23 cellular contexts compared by ENCODE assay signal in genomic region chr18:58118510-58118909, GRCh38.
DNase-seq lines count a peak whose midpoint lies in the region; ATAC-seq and TF ChIP-seq lines count a peak whose summit lies in the region.
"Had no signal": no experiment of that assay in that cellular context is flagged by ENCODE, and none has a peak within 500 bp of the region (broad histone marks: within the 10 kb centered on the region; RNA-seq: fewer than 3 reads in every experiment).

No MANE protein-coding gene starts in this region.

- H3K27ac ChIP-seq in KMS-11, result no peak overlapping the region
- peak overlapping the region; percentile 92 for H3K27ac ChIP-seq in hepatocyte
- peak overlapping the region; percentile 10 to 25 for H3K27ac ChIP-seq in prostate gland
- H3K27ac ChIP-seq in Karpas-422 (ENCODE audit: low read length), result no peak overlapping the region
- H3K27ac ChIP-seq: brain microvascular endothelial cell had no signal

- H3K4me2 ChIP-seq in KMS-11, result peak overlapping the region; percentile 8
- H3K4me2 ChIP-seq in hepatocyte, result no peak overlapping the region
- H3K4me2 ChIP-seq in Karpas-422 (ENCODE audit: low read depth, low read length, poor library complexity, severe bottlenecking), result no peak overlapping the region

- H3K4me1 ChIP-seq in Caco-2 (peaks cover 11% of the 10 kb centered on the region; the same call in 1 of the 2 replicates), KMS-11 (ENCODE audit: low read depth, poor library complexity, severe bottlenecking) (peaks cover 57% of the 10 kb centered on the region), hepatocyte (ENCODE audit: insufficient read depth) (peaks cover 23% of the 10 kb centered on the region), prostate gland (replicated peaks) (no peaks in the 10 kb centered on the region), Karpas-422 (ENCODE audit: low read length) (peaks cover 15% of the 10 kb centered on the region)

- H3K9ac ChIP-seq in KMS-11 (no peak overlapping the region), Karpas-422 (ENCODE audit: low read length) (no peak overlapping the region)

- H3K79me2 ChIP-seq in KMS-11 (ENCODE audit: insufficient read depth, low read depth) (0 out of 2 replicates have a peak, but pooled peaks cover 6% of the 10 kb centered on the region), hepatocyte (peaks cover 88% of the 10 kb centered on the region), Karpas-422 (ENCODE audit: low read length) (no peaks in the 10 kb centered on the region)

- WGBS in hepatocyte (ENCODE audit: low lambda C conversion rate, missing lambda C conversion rate), result 83% methylated on average over 7 of the region's 7 CpGs
- WGBS in prostate gland, result 95% methylated on average over 7 of the region's 7 CpGs

- H3K27ac Mint-ChIP-seq in Caco-2 (ENCODE audit: unreplicated experiment), result peak overlapping the region; percentile 73
- H3K27ac Mint-ChIP-seq: activated CD4-positive, alpha-beta memory T cell treated with anti-CD3 and anti-CD28 coated beads, Interleukin-2, amount 10 ng/mL, durations not matched to agents 7 days and 5 days; activated naive CD4-positive, alpha-beta T cell treated with anti-CD3 and anti-CD28 coated beads, Interleukin-2, amount 10 ng/mL, durations not matched to agents 7 days and 5 days had no signal

- DNase-seq in Caco-2 (no peak), hepatocyte (ENCODE audit: low spot score) (no peak), prostate gland (ENCODE audit: low spot score) (no peak), HPDE6-E6E7 (ENCODE audit: extremely low spot score) (no peak), Karpas-422 (no peak)
- DNase-seq in effector CD4-positive, alpha-beta T cell, result no peak
- DNase-seq: activated CD4-positive, alpha-beta memory T cell treated with anti-CD3 and anti-CD28 coated beads, Interleukin-2, amount 10 ng/mL, durations not matched to agents 7 days and 5 days; activated CD8-positive, alpha-beta memory T cell treated with anti-CD3 and anti-CD28 coated beads, Interleukin-2, amount 50 U/mL, for 4 hours; activated naive CD4-positive, alpha-beta T cell treated with anti-CD3 and anti-CD28 coated beads, Interleukin-2, amount 10 ng/mL, durations not matched to agents 7 days and 5 days; MM.1S; NCI-H1105 treated with DMSO at 0.1 percent for 48 hours; NCI-H187 treated with DMSO at 0.1 percent for 48 hours; NK-92 treated with Interleukin-12 subunit alpha and Interleukin-12 subunit beta, amount 100 ng/mL, for 24 hours; Right ventricle myocardium superior; stimulated activated CD4-positive, alpha-beta T cell treated with anti-CD3 and anti-CD28 coated beads, Interleukin-4, amount 100 ng/mL, for 1 hour had no signal

- no peaks in the 10 kb centered on the region for H3K9me3 ChIP-seq in Caco-2
- H3K9me3 ChIP-seq in hepatocyte (ENCODE audit: low read depth), result no peaks in the 10 kb centered on the region
- H3K9me3 ChIP-seq in prostate gland, result no peaks in the 10 kb centered on the region
- H3K9me3 ChIP-seq in Karpas-422 (ENCODE audit: low read length), result no peaks in the 10 kb centered on the region
- H3K9me3 ChIP-seq: HAP-1, transverse colon had no signal

- peaks cover 4% of the 10 kb centered on the region for H3K36me3 Mint-ChIP-seq in Caco-2 (ENCODE audit: insufficient read depth, unreplicated experiment)
- H3K36me3 Mint-ChIP-seq: activated naive CD4-positive, alpha-beta T cell treated with anti-CD3 and anti-CD28 coated beads, Interleukin-2, amount 10 ng/mL, durations not matched to agents 7 days and 5 days; memory B cell had no signal

- H3K9me2 ChIP-seq in hepatocyte (replicated peaks; ENCODE audit: insufficient read depth), result no peaks in the 10 kb centered on the region
- H3K9me2 ChIP-seq in Karpas-422 (replicated peaks; ENCODE audit: insufficient read depth, low read length), result no peaks in the 10 kb centered on the region

- peaks cover 19% of the 10 kb centered on the region for H3K4me1 Mint-ChIP-seq in Caco-2 (ENCODE audit: low read depth, unreplicated experiment)

- no TSS peak for BruUV-seq in Caco-2 (replicated peaks; lab: Mats Ljungman, UMichigan)

- ATAC-seq in HG02973 (IDR thresholded peaks at IDR 0.05; ENCODE audit: unreplicated experiment), result no peak

- TF ChIP-seq POLR2A in prostate gland (IDR thresholded peaks at IDR 0.05), result no peak

- TF ChIP-seq CTCF in Caco-2 (IDR thresholded peaks at IDR 0.05; ENCODE audit: insufficient read depth in 1 of 2, low read depth in 1 of 2, low read length in 1 of 2, severe bottlenecking in 1 of 2, unreplicated experiment in 1 of 2), result no peak
- no peak for TF ChIP-seq CTCF in KMS-11 (conservative IDR thresholded peaks at IDR 0.05; ENCODE audit: low read depth, low read length)
- TF ChIP-seq CTCF in hepatocyte (IDR thresholded peaks at IDR 0.05; ENCODE audit: poor library complexity), result no peak
- TF ChIP-seq CTCF in prostate gland (IDR thresholded peaks at IDR 0.05), result no peak

- POLR2A ChIA-PET in Caco-2 (lab: Charles Lee), result no interaction called here

- no peaks in the 10 kb centered on the region for H3K36me3 ChIP-seq in Caco-2 (ENCODE audit: control insufficient read depth, insufficient read depth, low read length)
- no peaks in the 10 kb centered on the region for H3K36me3 ChIP-seq in KMS-11 (ENCODE audit: insufficient read depth)
- H3K36me3 ChIP-seq in hepatocyte (replicated peaks; ENCODE audit: insufficient read depth, low read depth), result no peaks in the 10 kb centered on the region
- no peaks in the 10 kb centered on the region for H3K36me3 ChIP-seq in prostate gland
- H3K36me3 ChIP-seq in Karpas-422 (ENCODE audit: insufficient read depth, low read length), result no peaks in the 10 kb centered on the region
- H3K36me3 ChIP-seq: brain microvascular endothelial cell, HAP-1, transverse colon had no signal

- H4K20me1 ChIP-seq in KMS-11 (ENCODE audit: insufficient read depth) (no peaks in the 10 kb centered on the region), hepatocyte (ENCODE audit: insufficient read depth, poor library complexity, severe bottlenecking) (no peaks in the 10 kb centered on the region), Karpas-422 (ENCODE audit: insufficient read depth, low read depth, low read length) (peaks cover 43% of the 10 kb centered on the region)

- no peak overlapping the region for H3K4me3 ChIP-seq in Caco-2 (ENCODE audit: low read depth, low read length)
- H3K4me3 ChIP-seq in KMS-11 (IDR thresholded peaks at IDR 0.05; ENCODE audit: insufficient read depth, low read depth, low read length), result no peak overlapping the region
- H3K4me3 ChIP-seq in hepatocyte, result no peak overlapping the region
- H3K4me3 ChIP-seq in prostate gland, result no peak overlapping the region
- no peak overlapping the region for H3K4me3 ChIP-seq in Karpas-422 (ENCODE audit: low read length)
- H3K4me3 ChIP-seq: dorsolateral prefrontal cortex, HAP-1, K562, transverse colon had no signal

- H2AFZ ChIP-seq in KMS-11 (ENCODE audit: low read depth) (no peak overlapping the region), hepatocyte (no peak overlapping the region), Karpas-422 (ENCODE audit: low read length) (no peak overlapping the region)

- CTCF ChIA-PET in Caco-2 (lab: Charles Lee), result interaction anchor here (1.0 kb wide), 1 partner anchor 75 kb away, joined by 3 read pairs; the partner anchor contains the start of gene NEDD4L

- intact Hi-C loops in Caco-2 (cut with micrococcal nuclease; ENCODE audit: unreplicated experiment) (no loop called here), prostate gland (cut with DNase I) (no loop called here)

- H3K4me3 Mint-ChIP-seq in Caco-2 (ENCODE audit: unreplicated experiment), result no peak overlapping the region
- H3K4me3 Mint-ChIP-seq: activated CD4-positive, alpha-beta memory T cell treated with anti-CD3 and anti-CD28 coated beads, Interleukin-2, amount 10 ng/mL, durations not matched to agents 7 days and 5 days; activated naive CD4-positive, alpha-beta T cell treated with anti-CD3 and anti-CD28 coated beads, Interleukin-2, amount 10 ng/mL, durations not matched to agents 7 days and 5 days; memory B cell had no signal

- H3K27me3 Mint-ChIP-seq in Caco-2 (ENCODE audit: insufficient read depth, unreplicated experiment), result no peaks in the 10 kb centered on the region
- H3K27me3 Mint-ChIP-seq: memory B cell had no signal

- no peaks in the 10 kb centered on the region for H3K9me3 Mint-ChIP-seq in Caco-2 (ENCODE audit: unreplicated experiment)
- H3K9me3 Mint-ChIP-seq: activated CD4-positive, alpha-beta memory T cell treated with anti-CD3 and anti-CD28 coated beads, Interleukin-2, amount 10 ng/mL, durations not matched to agents 7 days and 5 days; activated naive CD4-positive, alpha-beta T cell treated with anti-CD3 and anti-CD28 coated beads, Interleukin-2, amount 10 ng/mL, durations not matched to agents 7 days and 5 days; memory B cell had no signal

- H3K27me3 ChIP-seq in Caco-2 (replicated peaks; ENCODE audit: control insufficient read depth, insufficient read depth, low read length), result no peaks in the 10 kb centered on the region
- no peaks in the 10 kb centered on the region for H3K27me3 ChIP-seq in KMS-11 (ENCODE audit: insufficient read depth, low read depth)
- H3K27me3 ChIP-seq in hepatocyte, result no peaks in the 10 kb centered on the region
- no peaks in the 10 kb centered on the region for H3K27me3 ChIP-seq in prostate gland (replicated peaks; ENCODE audit: insufficient read depth)
- H3K27me3 ChIP-seq in Karpas-422 (ENCODE audit: low read length), result no peaks in the 10 kb centered on the region
- H3K27me3 ChIP-seq: brain microvascular endothelial cell, transverse colon had no signal

Comparison
In these comparisons a context has a peak if more than half of its experiments do, and no peak if none do; other contexts are left out.
1. H3K27ac ChIP-seq: peak in hepatocyte (single experiment) and prostate gland (2 of 2); none in KMS-11 (single experiment) and Karpas-422 (single experiment).